Comparison of ENCODE assay signal across 17 cellular contexts in genomic region chrX:42754582-42754981, GRCh38. TPM values are rescaled to one million over a fixed set of nuclear protein-coding genes. Genes with fewer than 3 reads are reported as not detected.
A peak's percentile ranks its signal among the peaks of the same experiment; 100 is the strongest.
DNase-seq lines count a peak whose midpoint lies in the region; ATAC-seq and TF ChIP-seq lines count a peak whose summit lies in the region.
"Had no signal": no experiment of that assay in that cellular context is flagged by ENCODE, and none has a peak within 500 bp of the region (broad histone marks: within the 10 kb centered on the region; RNA-seq: fewer than 3 reads in every experiment).

No MANE protein-coding gene starts in this region.

- H3K4me2 ChIP-seq in hepatocyte (no peak overlapping the region), osteoblast (ENCODE audit: insufficient read depth, low read length) (no peak overlapping the region)

- H3K4me1 ChIP-seq in hepatocyte (ENCODE audit: insufficient read depth) (peaks cover 35% of the 10 kb centered on the region), osteoblast (ENCODE audit: insufficient read depth, low read length) (peaks cover 10% of the 10 kb centered on the region), tibial artery (peaks cover 0 to 21% (median 1%) of the 10 kb centered on the region in 4 donors)

- intact Hi-C loops in left ventricle myocardium superior (cut with micrococcal nuclease): no loop called here
- intact Hi-C loops in cardiac septum (cut with DNase I): no loop called here
- intact Hi-C loops in tibial artery (cut with DNase I; ENCODE audit: low total_unique reads): no loop called here

- H3K27me3 ChIP-seq in hepatocyte (no peaks in the 10 kb centered on the region), osteoblast (ENCODE audit: insufficient read depth, low read length) (no peaks in the 10 kb centered on the region), tibial artery (no peaks in the 10 kb centered on the region)

- H2AFZ ChIP-seq in hepatocyte (no peak overlapping the region), osteoblast (ENCODE audit: low read length) (no peak overlapping the region)

- ATAC-seq in left ventricle myocardium superior: peak; percentile 45

- H3K9me3 ChIP-seq in hepatocyte (ENCODE audit: low read depth) (no peaks in the 10 kb centered on the region), osteoblast (ENCODE audit: low read depth, low read length) (no peaks in the 10 kb centered on the region), tibial artery (no peaks in the 10 kb centered on the region)

- H3K27ac ChIP-seq in hepatocyte: peak overlapping the region; percentile 84
- no peak overlapping the region for H3K27ac ChIP-seq in osteoblast (ENCODE audit: low read depth, low read length)
- peak overlapping the region; percentile 56 to 63 for H3K27ac ChIP-seq in tibial artery
- H3K27ac ChIP-seq: C4-2B had no signal

- H3K36me3 ChIP-seq in hepatocyte (replicated peaks; ENCODE audit: insufficient read depth, low read depth) (no peaks in the 10 kb centered on the region), osteoblast (ENCODE audit: insufficient read depth, low read length) (no peaks in the 10 kb centered on the region), tibial artery (no peaks in the 10 kb centered on the region)

- no peaks in the 10 kb centered on the region for H3K79me2 ChIP-seq in hepatocyte
- H3K79me2 ChIP-seq in osteoblast (ENCODE audit: insufficient read depth, low read length): no peaks in the 10 kb centered on the region

- no peak overlapping the region for H3K4me3 ChIP-seq in hepatocyte
- H3K4me3 ChIP-seq in osteoblast (ENCODE audit: insufficient read depth, low read length): no peak overlapping the region
- no peak overlapping the region for H3K4me3 ChIP-seq in tibial artery

- WGBS in hepatocyte (ENCODE audit: low lambda C conversion rate, missing lambda C conversion rate): 68% methylated on average over 2 of the region's 2 CpGs

- H3K9me2 ChIP-seq in hepatocyte (replicated peaks; ENCODE audit: insufficient read depth): no peaks in the 10 kb centered on the region

- no peaks in the 10 kb centered on the region for H4K20me1 ChIP-seq in hepatocyte (ENCODE audit: insufficient read depth, poor library complexity, severe bottlenecking)
- H4K20me1 ChIP-seq in osteoblast (ENCODE audit: insufficient read depth, low read length): no peaks in the 10 kb centered on the region

- TF ChIP-seq CTCF in hepatocyte (IDR thresholded peaks at IDR 0.05; ENCODE audit: poor library complexity) (no peak), osteoblast (IDR thresholded peaks at IDR 0.05; ENCODE audit: extremely low read depth, low read depth, low read length) (no peak), tibial artery (IDR thresholded peaks at IDR 0.05) (no peak)

- DNase-seq in left ventricle myocardium superior: no peak
- no peak for DNase-seq in cardiac septum (ENCODE audit: low spot score)
- no peak for DNase-seq in hepatocyte (ENCODE audit: low spot score)
- DNase-seq in osteoblast (ENCODE audit: insufficient read length, low spot score, missing footprints): peak; percentile 11
- no peak for DNase-seq in tibial artery
- no peak for DNase-seq in NCI-H446 treated with DMSO at 0.1 percent for 48 hours (lab: John Stamatoyannopoulos, UW)
- no peak for DNase-seq in activated CD4-positive, alpha-beta T cell treated with anti-CD3 and anti-CD28 coated beads, Interleukin-2, amount 50 U/mL, for 4 hours
- DNase-seq in ureter (ENCODE audit: low spot score): no peak
- DNase-seq: CD4-positive, alpha-beta memory T cell; DMS153; DND-41; GDM1; GOT3; H9 had no signal

RNA-seq across cellular contexts. Expression of gene PPP1R2C, which starts 23.4 kb away (rescaled TPM):
- total RNA-seq in left ventricle myocardium superior (not detected), cardiac septum (not detected), hepatocyte (not detected in 2 replicates), osteoblast (not detected in 2 replicates), ureter (not detected)
- polyA plus RNA-seq in hepatocyte: not detected in 2 replicates
- total RNA-seq: B cell; CD4-positive, alpha-beta memory T cell; H9; HT-29 had no signal
